In the genomic region with DNA sequence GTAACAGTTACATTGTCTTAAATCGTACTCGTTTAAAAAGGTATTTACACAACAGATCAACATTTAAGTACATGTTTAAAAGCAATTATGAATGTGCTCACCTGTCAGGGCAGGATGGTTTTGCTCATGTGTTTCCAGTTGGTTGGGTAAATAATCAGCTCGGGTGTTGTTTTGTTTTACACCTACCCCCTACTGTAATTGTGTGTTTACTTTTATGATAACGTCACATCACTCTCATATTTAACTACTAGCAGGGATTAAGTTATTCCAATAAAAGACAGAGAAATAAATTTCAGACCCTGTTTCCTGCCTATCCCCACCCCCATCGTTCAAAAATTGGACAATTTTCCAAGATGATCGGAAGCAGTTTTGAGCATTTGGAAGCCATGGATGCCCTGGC, we compare ENCODE assay signal across 23 cellular contexts.
"Had no signal": no experiment of that assay in that cellular context is flagged by ENCODE, and none has a peak within 500 bp of the region (broad histone marks: within the 10 kb centered on the region; RNA-seq: fewer than 3 reads in every experiment).

No MANE protein-coding gene starts in this region.

- FAIRE-seq: astrocyte had no signal

- ATAC-seq: activated CD8-positive, alpha-beta T cell treated with anti-CD3 and anti-CD28 coated beads, Interleukin-2, amount 10 ng/mL, durations not matched to agents 7 days and 5 days; activated naive CD4-positive, alpha-beta T cell treated with anti-CD3 and anti-CD28 coated beads, Interleukin-2, amount 50 U/mL, for 72 hours; body of pancreas; Panc1 had no signal

- DNase-seq: activated CD4-positive, alpha-beta T cell treated with anti-CD3 and anti-CD28 coated beads, Interleukin-2, amount 10 ng/mL, durations not matched to agents 24 days and 14 days; activated CD4-positive, alpha-beta T cell treated with anti-CD3 and anti-CD28 coated beads, Interleukin-2, amount 50 U/mL, for 48 hours; activated CD8-positive, alpha-beta T cell treated with anti-CD3 and anti-CD28 coated beads, Interleukin-2, amount 10 ng/mL, durations not matched to agents 7 days and 5 days; activated naive CD4-positive, alpha-beta T cell; adrenal gland; body of pancreas; Kasumi-1; KG1; MM.1S; MV-4-11; NCI-H1092; NCI-H1694 treated with DMSO at 0.1 percent for 48 hours; NCI-H2029; NCI-H2107; NCI-H2171; NCI-H510A; NCI-H526; SHP77; SJCRH30; T1000 had no signal
